ENCODE assay signal across 8 cellular contexts in the genomic region with DNA sequence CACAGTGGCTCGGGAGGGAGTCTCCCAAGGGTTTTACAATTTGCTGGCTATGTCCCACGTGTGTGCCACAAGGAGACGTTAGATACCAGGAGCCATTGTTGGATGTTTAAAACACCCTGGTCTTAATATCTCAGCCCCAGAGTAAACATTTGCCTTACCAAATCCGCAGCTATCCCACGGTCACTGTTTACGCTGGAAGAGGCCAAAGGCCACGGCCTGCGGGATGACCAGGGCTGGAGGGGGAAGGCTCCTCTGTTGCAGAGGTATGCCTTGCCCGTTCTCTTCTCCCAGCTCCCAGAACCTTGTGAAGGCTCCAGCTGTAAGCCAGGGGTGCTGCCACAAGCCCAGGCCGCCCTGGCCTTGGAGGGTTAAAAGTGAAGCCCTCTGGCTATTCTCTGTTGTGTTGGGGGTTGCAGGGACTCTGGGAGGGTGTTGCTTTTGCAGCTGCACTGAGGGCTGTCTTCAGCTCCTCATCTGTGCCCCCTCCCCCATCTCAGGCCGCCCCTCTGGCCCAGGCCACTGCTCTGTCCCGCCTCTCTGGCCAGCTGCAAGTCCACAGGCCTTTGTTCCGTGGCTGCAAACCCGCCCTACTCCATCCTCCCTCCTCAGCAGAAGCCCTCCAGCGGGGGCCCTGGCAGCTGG. TPM values are rescaled to one million over a fixed set of nuclear protein-coding genes. Genes with fewer than 3 reads are reported as not detected.
DNase-seq lines count a peak whose midpoint lies in the region; ATAC-seq and TF ChIP-seq lines count a peak whose summit lies in the region.

No MANE protein-coding gene starts in this region.

- peaks cover 65% of the 10 kb centered on the region for H3K4me1 ChIP-seq in PC-9 (replicated peaks; ENCODE audit: insufficient read depth)
- H3K4me1 ChIP-seq in effector memory CD4-positive, alpha-beta T cell (ENCODE audit: control insufficient read depth, insufficient read depth, low read length, poor library complexity, severe bottlenecking), result peaks cover 70% of the 10 kb centered on the region
- H3K4me1 ChIP-seq in suprapubic skin, result peaks cover 88% of the 10 kb centered on the region

- H3K27me3 ChIP-seq in PC-9 (ENCODE audit: insufficient read depth, low read depth) (no peaks in the 10 kb centered on the region), suprapubic skin (no peaks in the 10 kb centered on the region)
- no peaks in the 10 kb centered on the region for H3K27me3 ChIP-seq in effector memory CD4-positive, alpha-beta T cell (replicated peaks; ENCODE audit: control insufficient read depth, insufficient read depth, low read length, poor library complexity, severe bottlenecking)

- ATAC-seq in GM19395 (IDR thresholded peaks at IDR 0.05; ENCODE audit: unreplicated experiment) (no peak), HG02840 (IDR thresholded peaks at IDR 0.05; ENCODE audit: low FRiP score, unreplicated experiment) (no peak), esophagus mucosa (no peak), HG02798 (IDR thresholded peaks at IDR 0.05; ENCODE audit: poor library complexity, unreplicated experiment) (no peak)

- H3K79me2 ChIP-seq in PC-9 (ENCODE audit: low read depth), result peaks cover 65% of the 10 kb centered on the region

- POLR2A ChIA-PET in PC-9 (lab: Charles Lee; ENCODE audit: unreplicated experiment), result no interaction called here

- no peaks in the 10 kb centered on the region for H3K9me2 ChIP-seq in PC-9 (ENCODE audit: insufficient read depth)

- no peak overlapping the region for H2AFZ ChIP-seq in PC-9

- no TSS peak for BruUV-seq in PC-9 (replicated peaks; lab: Mats Ljungman, UMichigan)

- TF ChIP-seq CTCF in PC-9 (conservative IDR thresholded peaks at IDR 0.05) (no peak), suprapubic skin (IDR thresholded peaks at IDR 0.05) (no peak)

- DNase-seq in PC-9 (no peak), medulla oblongata (ENCODE audit: extremely low spot score) (peak; percentile 88), suprapubic skin (ENCODE audit: low spot score in 2 of 2) (peak; percentile 59 to 64)
- DNase-seq in effector memory CD4-positive, alpha-beta T cell, result no peak

- no peak overlapping the region for H3K4me3 ChIP-seq in PC-9
- no peak overlapping the region for H3K4me3 ChIP-seq in effector memory CD4-positive, alpha-beta T cell (ENCODE audit: insufficient read depth, low read depth, low read length, poor library complexity, severe bottlenecking)
- H3K4me3 ChIP-seq in suprapubic skin, result peak overlapping the region; percentile 81

- H4K20me1 ChIP-seq in PC-9 (ENCODE audit: insufficient read depth), result no peaks in the 10 kb centered on the region

- CTCF ChIA-PET in PC-9 (lab: Charles Lee), result interaction anchor here (0.6 kb wide), 2 partner anchors 53 to 77 kb away, joined by 3 to 6 read pairs; no protein-coding TSS in a partner anchor

- H3K9me3 ChIP-seq in PC-9 (ENCODE audit: insufficient read depth, low read depth), result no peaks in the 10 kb centered on the region
- no peaks in the 10 kb centered on the region for H3K9me3 ChIP-seq in effector memory CD4-positive, alpha-beta T cell (ENCODE audit: control insufficient read depth, low read length)
- H3K9me3 ChIP-seq in suprapubic skin, result no peaks in the 10 kb centered on the region

- H3K27ac ChIP-seq in PC-9 (no peak overlapping the region), suprapubic skin (peak overlapping the region; percentile 93)
- H3K27ac ChIP-seq in effector memory CD4-positive, alpha-beta T cell (ENCODE audit: insufficient read depth, low read length, poor library complexity, severe bottlenecking), result peak overlapping the region; percentile 90

- H3K4me2 ChIP-seq in PC-9, result peak overlapping the region; percentile 96

- 0 out of 2 replicates have a peak, but pooled peaks cover 4% of the 10 kb centered on the region for H3K36me3 ChIP-seq in PC-9 (ENCODE audit: low read depth)
- H3K36me3 ChIP-seq in effector memory CD4-positive, alpha-beta T cell (ENCODE audit: control insufficient read depth, insufficient read depth, low read length), result no peaks in the 10 kb centered on the region
- no peaks in the 10 kb centered on the region for H3K36me3 ChIP-seq in suprapubic skin

- TF ChIP-seq EP300 in suprapubic skin (IDR thresholded peaks at IDR 0.05), result no peak

- TF ChIP-seq POLR2A in suprapubic skin (IDR thresholded peaks at IDR 0.05), result no peak

- 61% methylated on average over 12 of the region's 15 CpGs for WGBS in suprapubic skin

- H3F3A ChIP-seq in PC-9 (ENCODE audit: insufficient read depth, low read depth), result peaks cover 30% of the 10 kb centered on the region

- intact Hi-C loops in PC-9 (cut with micrococcal nuclease; ENCODE audit: unreplicated experiment), result loop anchor here (10.0 kb wide), 1 partner anchor 202 kb away; a partner anchor contains a TSS

RNA-seq across cellular contexts. Expression of a gene that starts 2.4 kb away (rescaled TPM):
- total RNA-seq in PC-9 (2021), result 59.3 and 61.7 TPM in 2 replicates
- 100 to 1,000 TPM in 1 of 4 donors, 10 to 100 TPM in 3; 60.4 to 140 (median 96.5) TPM for total RNA-seq in suprapubic skin
- 62.9 TPM for total RNA-seq in esophagus mucosa

Comparison
In these comparisons a context has a peak if more than half of its experiments do, and no peak if none do; other contexts are left out.
1. DNase-seq: peak in medulla oblongata (single experiment) and suprapubic skin (2 of 2); none in PC-9 (0 of 2) and effector memory CD4-positive, alpha-beta T cell (0 of 3).